Comparison of ENCODE assay signal across 8 cellular contexts in the genomic region with DNA sequence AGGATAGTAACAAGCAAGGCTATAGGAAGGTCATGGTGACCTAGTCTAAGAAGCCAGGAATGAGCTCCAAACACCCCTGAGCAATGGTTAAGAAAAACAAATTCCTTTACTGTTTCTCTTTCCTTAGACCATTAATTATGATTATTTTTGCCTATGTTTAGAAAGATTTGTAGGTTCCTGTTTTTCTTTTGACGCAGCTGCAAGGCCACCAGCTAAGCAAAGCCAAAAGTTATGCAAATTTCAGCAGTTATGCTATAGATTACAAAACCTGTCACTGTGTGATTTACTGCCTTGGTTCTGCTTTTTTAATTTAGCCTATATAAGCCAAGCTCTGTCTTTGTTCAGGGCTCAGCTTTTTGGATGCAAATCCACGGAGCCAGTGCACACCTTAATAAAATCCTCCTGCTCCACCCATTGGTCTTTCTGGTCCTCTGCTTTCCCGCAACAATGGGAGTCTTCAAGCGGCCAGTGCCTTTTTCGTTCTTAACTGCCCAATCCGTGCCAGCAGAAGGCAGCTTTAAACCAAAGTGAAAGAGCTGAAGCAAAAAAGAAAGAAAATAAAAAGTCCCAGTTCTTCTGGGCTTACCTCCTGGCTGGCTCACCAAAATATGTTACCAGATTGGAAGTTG. TPM values are rescaled to one million over a fixed set of nuclear protein-coding genes. Genes with fewer than 3 reads are reported as not detected.
DNase-seq lines count a peak whose midpoint lies in the region; ATAC-seq and TF ChIP-seq lines count a peak whose summit lies in the region.

No MANE protein-coding gene starts in this region.

- peak overlapping the region; percentile 86 for H3K4me2 ChIP-seq in GM23248 (ENCODE audit: unreplicated experiment)
- H3K4me2 ChIP-seq in MM.1S (ENCODE audit: low read depth, low read length) = peak overlapping the region; percentile 94

- H3K27ac Mint-ChIP-seq in activated naive CD8-positive, alpha-beta T cell treated with anti-CD3 and anti-CD28 coated beads, Interleukin-2, amount 10 ng/mL, durations not matched to agents 7 days and 5 days = peak overlapping the region; percentile 82

- H3K4me3 Mint-ChIP-seq in activated naive CD8-positive, alpha-beta T cell treated with anti-CD3 and anti-CD28 coated beads, Interleukin-2, amount 10 ng/mL, durations not matched to agents 7 days and 5 days = peak overlapping the region; percentile 83

- H3K79me2 ChIP-seq in GM23248 (ENCODE audit: insufficient read depth) (peaks cover 26% of the 10 kb centered on the region), MM.1S (ENCODE audit: low read length) (peaks cover 39% of the 10 kb centered on the region)

- no peaks in the 10 kb centered on the region for H3K9me3 Mint-ChIP-seq in activated naive CD8-positive, alpha-beta T cell treated with anti-CD3 and anti-CD28 coated beads, Interleukin-2, amount 10 ng/mL, durations not matched to agents 7 days and 5 days

- H3K36me3 ChIP-seq in GM23248 (ENCODE audit: low read depth) = no peaks in the 10 kb centered on the region
- no peaks in the 10 kb centered on the region for H3K36me3 ChIP-seq in MM.1S (replicated peaks; ENCODE audit: insufficient read depth, low read length)

- peak overlapping the region; percentile 93 for H3K27ac ChIP-seq in GM23248
- peak overlapping the region; percentile 94 for H3K27ac ChIP-seq in MM.1S (ENCODE audit: low read length)

- H3K9me2 ChIP-seq in GM23248 (ENCODE audit: insufficient read depth) (no peaks in the 10 kb centered on the region), MM.1S (replicated peaks; ENCODE audit: insufficient read depth, low read length) (no peaks in the 10 kb centered on the region)

- peaks cover 28% of the 10 kb centered on the region for H3K4me1 ChIP-seq in GM23248 (ENCODE audit: insufficient read depth)
- peaks cover 18% of the 10 kb centered on the region for H3K4me1 ChIP-seq in MM.1S (ENCODE audit: low read length)
- peaks cover 37% of the 10 kb centered on the region for H3K4me1 ChIP-seq in mononuclear cell (ENCODE audit: insufficient read depth, low read length)

- peaks cover 3% of the 10 kb centered on the region for H3K36me3 Mint-ChIP-seq in activated naive CD8-positive, alpha-beta T cell treated with anti-CD3 and anti-CD28 coated beads, Interleukin-2, amount 10 ng/mL, durations not matched to agents 7 days and 5 days

- peak; percentile 37 for ATAC-seq in GM18502 (IDR thresholded peaks at IDR 0.05; ENCODE audit: poor library complexity, unreplicated experiment)
- no peak for ATAC-seq in activated naive CD8-positive, alpha-beta T cell treated with anti-CD3 and anti-CD28 coated beads, Interleukin-2, amount 10 ng/mL, durations not matched to agents 7 days and 5 days (ENCODE audit: low read depth)

- no peaks in the 10 kb centered on the region for H3K9me3 ChIP-seq in GM23248 (ENCODE audit: low read depth)
- H3K9me3 ChIP-seq in MM.1S (replicated peaks; ENCODE audit: insufficient read depth, low read length) = no peaks in the 10 kb centered on the region
- H3K9me3 ChIP-seq in mononuclear cell (ENCODE audit: low read depth, low read length) = no peaks in the 10 kb centered on the region

- H3K4me1 Mint-ChIP-seq in activated naive CD8-positive, alpha-beta T cell treated with anti-CD3 and anti-CD28 coated beads, Interleukin-2, amount 10 ng/mL, durations not matched to agents 7 days and 5 days = peaks cover 22% of the 10 kb centered on the region

- WGBS in GM23248 (ENCODE audit: low coverage in 1 of 2, low lambda C conversion rate in 2 of 2, missing lambda C conversion rate in 2 of 2), 2 experiments = 68 to 71% methylated on average over 6 of the region's 6 CpGs

- H3F3A ChIP-seq in GM23248 (ENCODE audit: insufficient read depth) (peaks cover 31% of the 10 kb centered on the region), MM.1S (ENCODE audit: insufficient read depth, low read length) (peaks cover 34% of the 10 kb centered on the region)

- POLR2A ChIA-PET in activated naive CD8-positive, alpha-beta T cell treated with anti-CD3 and anti-CD28 coated beads, Interleukin-2, amount 10 ng/mL, durations not matched to agents 7 days and 5 days (lab: Charles Lee) = interaction anchor here (1.0 to 2.3 kb wide), 3 partner anchors 59 to 1031 kb away, joined by 3 to 17 read pairs (median 3); a partner anchor contains a TSS

- in situ Hi-C loops in GM23248 (cut with MboI) = no loop called here

- H3K9ac ChIP-seq in GM23248 (peak overlapping the region; percentile 91), MM.1S (ENCODE audit: low read length) (peak overlapping the region; percentile 93)

- H4K20me1 ChIP-seq in GM23248 (ENCODE audit: insufficient read depth) (no peaks in the 10 kb centered on the region), MM.1S (ENCODE audit: insufficient read depth, low read length) (no peaks in the 10 kb centered on the region)

- no peaks in the 10 kb centered on the region for H3K27me3 ChIP-seq in GM23248 (replicated peaks; ENCODE audit: insufficient read depth)
- H3K27me3 ChIP-seq in MM.1S (replicated peaks; ENCODE audit: insufficient read depth, low read length) = no peaks in the 10 kb centered on the region
- no peaks in the 10 kb centered on the region for H3K27me3 ChIP-seq in mononuclear cell (ENCODE audit: insufficient read depth, low read length)

- peak; percentile 35 for DNase-seq in GM23248
- peak; percentile 43 for DNase-seq in MM.1S
- no peak for DNase-seq in activated naive CD8-positive, alpha-beta T cell treated with anti-CD3 and anti-CD28 coated beads, Interleukin-2, amount 10 ng/mL, durations not matched to agents 7 days and 5 days
- DNase-seq in SW 1271 (lab: John Stamatoyannopoulos, UW) = no peak
- DNase-seq in globus pallidus (ENCODE audit: low spot score) = no peak
- DNase-seq in activated gamma-delta T cell (lab: John Stamatoyannopoulos, UW) = no peak

- no peak for TF ChIP-seq CTCF in MM.1S (IDR thresholded peaks at IDR 0.05; ENCODE audit: low read length)

- peak overlapping the region; percentile 84 for H3K4me3 ChIP-seq in GM23248
- H3K4me3 ChIP-seq in MM.1S (ENCODE audit: low read length) = peak overlapping the region; percentile 90
- peak overlapping the region; percentile 78 for H3K4me3 ChIP-seq in mononuclear cell (ENCODE audit: low read length)

- H2AFZ ChIP-seq in GM23248 (peak overlapping the region; percentile 93), MM.1S (ENCODE audit: low read length) (peak overlapping the region; percentile 67)

- H3K27me3 Mint-ChIP-seq in activated naive CD8-positive, alpha-beta T cell treated with anti-CD3 and anti-CD28 coated beads, Interleukin-2, amount 10 ng/mL, durations not matched to agents 7 days and 5 days = no peaks in the 10 kb centered on the region

RNA-seq across cellular contexts. Expression of a gene that starts 1.4 kb away (rescaled TPM):
- total RNA-seq in GM23248 (2014; rRNA removed; shearing (Covaris generic)) = 3.2 and 6.6 TPM in 2 replicates
- polyA plus RNA-seq in GM23248 (2016; fragmentation: Nextera tagmentation; extraction: Ambion mirVana) = 4.7 and 5.7 TPM in 2 replicates
- total RNA-seq in activated naive CD8-positive, alpha-beta T cell treated with anti-CD3 and anti-CD28 coated beads, Interleukin-2, amount 10 ng/mL, durations not matched to agents 7 days and 5 days = 10 to 100 TPM; 18.3 to 18.8 TPM
- total RNA-seq in mononuclear cell = 32.0 TPM

Comparison
In these comparisons a context has a peak if more than half of its experiments do, and no peak if none do; other contexts are left out.
1. DNase-seq: peak in GM23248 (single experiment) and MM.1S (single experiment); none in activated naive CD8-positive, alpha-beta T cell treated with anti-CD3 and anti-CD28 coated beads, Interleukin-2, amount 10 ng/mL, durations not matched to agents 7 days and 5 days (single experiment), SW 1271 (0 of 2), globus pallidus (single experiment) and activated gamma-delta T cell (single experiment).
2. Peak in every context shown above with its lines, with median percentiles within 50 percentile points of each other: H3K4me3 ChIP-seq.